ENCODE assay signal across 22 cellular contexts in the genomic region with DNA sequence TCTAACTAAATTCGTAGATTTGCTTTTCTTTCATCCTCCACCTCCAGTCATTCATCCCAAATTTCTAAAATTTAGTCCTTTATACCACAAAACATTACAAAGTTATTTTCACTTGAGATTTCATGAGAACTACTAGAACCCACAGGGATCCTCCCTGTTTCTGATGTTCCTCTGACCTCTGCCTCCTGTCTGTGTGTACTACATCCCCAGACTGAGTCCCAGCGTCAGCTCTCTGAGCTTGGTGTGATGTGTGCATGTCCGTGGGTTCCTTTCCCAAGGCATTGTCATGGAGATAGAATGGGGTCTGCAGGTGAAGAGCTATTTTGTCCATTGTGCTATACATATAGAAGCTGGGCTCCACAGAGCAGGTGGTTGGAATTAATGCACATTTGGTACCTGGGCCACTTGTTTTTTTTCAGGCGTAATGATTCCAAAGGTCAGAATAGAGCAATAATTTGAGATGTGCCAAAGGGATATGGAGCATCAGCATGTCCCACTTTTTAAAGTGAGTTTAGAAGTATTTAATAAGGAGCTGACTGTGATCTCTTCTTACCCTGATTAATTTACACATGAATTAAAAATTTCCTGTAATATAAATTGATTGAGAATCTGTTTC.
DNase-seq lines count a peak whose midpoint lies in the region; ATAC-seq, FAIRE-seq and TF ChIP-seq lines count a peak whose summit lies in the region.
"Had no signal": no experiment of that assay in that cellular context is flagged by ENCODE, and none has a peak within 500 bp of the region (broad histone marks: within the 10 kb centered on the region; RNA-seq: fewer than 3 reads in every experiment).

No MANE protein-coding gene starts in this region.

- TF ChIP-seq CTCF in VCaP (conservative IDR thresholded peaks at IDR 0.05), result peak; percentile 18; the same call in 1 of the 2 replicates

- H3K27ac ChIP-seq in VCaP, result no peak overlapping the region
- H3K27ac ChIP-seq: A549, thyroid gland had no signal

- peak; percentile 75 for FAIRE-seq in islet of Langerhans (lab: Jason Lieb, UNC)
- FAIRE-seq: A549, GM19239, HTR-8/SVneo had no signal

- peak; percentile 1 for DNase-seq in NCI-H82 (lab: John Stamatoyannopoulos, UW)
- DNase-seq in NCI-H82 treated with DMSO at 0.1 percent for 48 hours (lab: John Stamatoyannopoulos, UW; ENCODE audit: unreplicated experiment), result no peak
- DNase-seq in superior temporal gyrus (ENCODE audit: extremely low spot score), result peak; percentile 62
- DNase-seq in H4 (ENCODE audit: low spot score), result no peak
- no peak for DNase-seq in stimulated activated CD4-positive, alpha-beta T cell treated with anti-CD3 and anti-CD28 coated beads, Interleukin-2, amount 100 ng/mL, for 48 hours
- DNase-seq: activated CD4-positive, alpha-beta T cell treated with anti-CD3 and anti-CD28 coated beads, Interleukin-2, amount 50 U/mL, for 1 hour; activated CD8-positive, alpha-beta memory T cell treated with anti-CD3 and anti-CD28 coated beads, Interleukin-2, amount 50 U/mL, for 48 hours; activated gamma-delta T cell treated with Interleukin-2 at 50 U/mL for 16 hours; CD4-positive, CD25-positive, alpha-beta regulatory T cell; DMS79 treated with DMSO at 0.1 percent for 48 hours; effector CD4-positive, alpha-beta T cell; Kasumi-1; kidney glomerular epithelial cell; NCI-H2171 treated with DMSO at 0.1 percent for 48 hours; thyroid gland had no signal

- ATAC-seq in GM18517 (IDR thresholded peaks at IDR 0.05; ENCODE audit: unreplicated experiment), result no peak
- ATAC-seq: A549; stimulated activated memory B cell treated with anti-CD40 and anti-IgM and Interleukin-4, amounts not matched to agents 10 μg/mL and 1 μg/mL and 100 μg/mL, for 72 hours had no signal

Comparison
In these comparisons a context has a peak if more than half of its experiments do, and no peak if none do; other contexts are left out.
1. DNase-seq: peak in NCI-H82 (single experiment) and superior temporal gyrus (single experiment); none in NCI-H82 treated with DMSO at 0.1 percent for 48 hours (single experiment), H4 (single experiment) and stimulated activated CD4-positive, alpha-beta T cell treated with anti-CD3 and anti-CD28 coated beads, Interleukin-2, amount 100 ng/mL, for 48 hours (0 of 2).